Comparison of ENCODE assay signal across 25 cellular contexts in the genomic region with DNA sequence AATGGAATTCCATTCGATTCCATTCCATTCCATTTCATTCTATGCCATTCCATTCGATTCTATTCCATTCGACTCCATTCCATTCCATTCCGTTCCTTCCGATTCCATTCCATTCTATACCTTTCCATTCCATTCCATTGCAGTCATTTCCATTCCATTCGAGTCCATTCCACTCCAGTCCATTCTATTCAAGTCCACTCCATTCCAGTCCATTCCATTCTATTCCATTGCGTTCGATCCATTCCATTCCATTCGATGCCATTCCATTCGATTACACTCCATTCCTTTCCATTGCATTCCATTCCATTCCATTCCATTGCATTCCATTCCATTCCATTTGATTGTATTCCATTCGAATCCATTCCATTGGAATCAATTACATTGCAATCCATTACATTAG.
"Had no signal": no experiment of that assay in that cellular context is flagged by ENCODE, and none has a peak within 500 bp of the region (broad histone marks: within the 10 kb centered on the region; RNA-seq: fewer than 3 reads in every experiment).

No MANE protein-coding gene starts in this region.

- H3K4me1 Mint-ChIP-seq: immature natural killer cell, mesothelial cell of epicardium, naive B cell had no signal

- H3K27ac Mint-ChIP-seq: dendritic cell treated with granulocyte-macrophage colony-stimulating factor and Interleukin-4, amounts not matched to agents 40 ng/mL and 50 ng/mL, for 4 days; effector memory CD8-positive, alpha-beta T cell; immature natural killer cell; mesothelial cell of epicardium had no signal

- H3K27me3 Mint-ChIP-seq: dendritic cell treated with granulocyte-macrophage colony-stimulating factor and Interleukin-4, amounts not matched to agents 40 ng/mL and 50 ng/mL, for 4 days; effector memory CD8-positive, alpha-beta T cell; naive B cell had no signal

- H3K4me1 ChIP-seq: colonic mucosa, esophagus muscularis mucosa, foreskin keratinocyte, gastroesophageal sphincter, heart left ventricle, left ventricle myocardium inferior, lower lobe of right lung had no signal

- ATAC-seq: effector memory CD8-positive, alpha-beta T cell; foreskin keratinocyte; gastroesophageal sphincter; heart left ventricle; left colon; left lobe of liver; lower lobe of right lung; mucosa of descending colon had no signal

- H3K4me3 ChIP-seq: colonic mucosa, esophagus muscularis mucosa, gastroesophageal sphincter, heart left ventricle, hepatocyte, left ventricle myocardium inferior, lower lobe of right lung, mucosa of descending colon had no signal

- H3K36me3 ChIP-seq: colonic mucosa, esophagus muscularis mucosa, gastroesophageal sphincter, heart left ventricle, left ventricle myocardium inferior, lower lobe of right lung had no signal

- H3K4me2 ChIP-seq: hepatocyte had no signal

- H3K27me3 ChIP-seq: colonic mucosa, esophagus muscularis mucosa, foreskin keratinocyte, gastroesophageal sphincter, heart left ventricle, hepatocyte had no signal

- H2AFZ ChIP-seq: hepatocyte had no signal

- H3K79me2 ChIP-seq: hepatocyte had no signal

- H3K27ac ChIP-seq: colonic mucosa, esophagus muscularis mucosa, foreskin keratinocyte, gastroesophageal sphincter, heart left ventricle, hepatocyte, left ventricle myocardium inferior, lower lobe of right lung had no signal

- FAIRE-seq: endothelial cell of umbilical vein, frontal cortex, kidney had no signal

- H3K4me3 Mint-ChIP-seq: dendritic cell treated with granulocyte-macrophage colony-stimulating factor and Interleukin-4, amounts not matched to agents 40 ng/mL and 50 ng/mL, for 4 days; effector memory CD8-positive, alpha-beta T cell; immature natural killer cell; mesothelial cell of epicardium; naive B cell had no signal

- DNase-seq: colonic mucosa; cortex of kidney; effector CD8-positive, alpha-beta T cell; effector memory CD8-positive, alpha-beta T cell; foreskin keratinocyte; heart left ventricle; hypothalamus; immature natural killer cell; islet precursor cell; kidney; kidney glomerular epithelial cell; left colon; left ventricle myocardium inferior; lower lobe of right lung; mesenchymal stem cell; mucosa of descending colon; naive B cell had no signal
